29 cellular contexts compared by ENCODE assay signal in the genomic region with DNA sequence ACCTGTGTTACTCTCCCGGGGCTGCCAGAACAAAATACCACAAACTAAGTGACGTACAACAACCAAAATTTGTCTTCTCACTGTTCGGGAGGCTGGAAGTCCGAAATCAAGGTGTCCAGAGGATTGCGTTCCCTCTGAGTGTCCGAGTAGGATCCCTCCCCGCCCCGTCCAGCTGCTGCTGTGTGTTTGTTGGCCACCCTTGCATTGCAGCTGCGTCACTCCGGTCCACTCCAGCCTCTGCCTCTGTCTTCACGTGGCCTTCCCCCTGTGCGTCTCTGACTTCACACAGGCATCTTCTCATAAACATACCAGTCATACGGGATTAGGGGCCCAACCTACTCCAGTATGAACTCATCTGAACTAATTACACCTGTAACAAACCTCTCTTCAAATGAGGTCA.
DNase-seq lines count a peak whose midpoint lies in the region; ATAC-seq and TF ChIP-seq lines count a peak whose summit lies in the region.
"Had no signal": no experiment of that assay in that cellular context is flagged by ENCODE, and none has a peak within 500 bp of the region (broad histone marks: within the 10 kb centered on the region; RNA-seq: fewer than 3 reads in every experiment).

No MANE protein-coding gene starts in this region.

- peaks cover 2 to 26% (median 15%) of the 10 kb centered on the region in 5 donors for H3K27me3 Mint-ChIP-seq in naive thymus-derived CD8-positive, alpha-beta T cell

- no peaks in the 10 kb centered on the region for H3K9me3 ChIP-seq in psoas muscle
- peaks cover 4% of the 10 kb centered on the region for H3K9me3 ChIP-seq in aorta (ENCODE audit: control insufficient read depth, low read length)
- no peaks in the 10 kb centered on the region for H3K9me3 ChIP-seq in left lung
- H3K9me3 ChIP-seq: ascending aorta, Caco-2, prostate gland had no signal

- no peaks in the 10 kb centered on the region for H3K36me3 Mint-ChIP-seq in naive thymus-derived CD8-positive, alpha-beta T cell
- H3K36me3 Mint-ChIP-seq: activated naive CD4-positive, alpha-beta T cell treated with anti-CD3 and anti-CD28 coated beads, Interleukin-2, amount 50 U/mL, for 24 hours; neural progenitor cell; type B pancreatic cell had no signal

- ATAC-seq in left ventricle myocardium superior (peak; percentile 98), psoas muscle (peak in 1 of 4 donors; percentile 36), aorta (ENCODE audit: low FRiP score) (peak; percentile 74), left lung (no peak)
- ATAC-seq in naive thymus-derived CD8-positive, alpha-beta T cell: no peak
- ATAC-seq: K562 had no signal

- H3K27ac ChIP-seq in psoas muscle (no peak overlapping the region), aorta (ENCODE audit: low read depth in 1 of 2, low read length in 2 of 2) (no peak overlapping the region), left lung (no peak overlapping the region)
- H3K27ac ChIP-seq: ascending aorta, neural progenitor cell, prostate gland had no signal

- DNase-seq in fibroblast of mammary gland (ENCODE audit: low read depth) (peak; percentile 52), left ventricle myocardium superior (peak; percentile 83), psoas muscle (peak; percentile 31 to 70), aorta (peak; percentile 53 to 77), dedifferentiated amniotic fluid mesenchymal stem cell (ENCODE audit: extremely low spot score) (no peak), left lung (no peak)
- no peak for DNase-seq in naive thymus-derived CD8-positive, alpha-beta T cell
- DNase-seq: activated CD4-positive, alpha-beta T cell treated with anti-CD3 and anti-CD28 coated beads, Interleukin-2, amount 50 U/mL, for 48 hours; activated CD4-positive, CD25-positive, alpha-beta regulatory T cell; C1 segment of cervical spinal cord; Caco-2; DMS79; dorsolateral prefrontal cortex; GF-D8; HCEC 1CT; kidney; NCI-H1105; NCI-H2029 treated with DMSO at 0.1 percent for 48 hours; NCI-H82; small intestine; T-helper 1 cell had no signal

- H3K4me1 ChIP-seq in psoas muscle (no peaks in the 10 kb centered on the region), aorta (ENCODE audit: control insufficient read depth in 1 of 2, insufficient read depth in 2 of 2, low read length in 2 of 2) (no peaks in the 10 kb centered on the region), left lung (no peaks in the 10 kb centered on the region)
- H3K4me1 ChIP-seq: ascending aorta, Caco-2, neural progenitor cell, prostate gland had no signal

- no peaks in the 10 kb centered on the region for H3K4me1 Mint-ChIP-seq in naive thymus-derived CD8-positive, alpha-beta T cell
- H3K4me1 Mint-ChIP-seq: activated naive CD4-positive, alpha-beta T cell treated with anti-CD3 and anti-CD28 coated beads, Interleukin-2, amount 50 U/mL, for 24 hours; central memory CD8-positive, alpha-beta T cell; neural progenitor cell had no signal

- POLR2A ChIA-PET in naive thymus-derived CD8-positive, alpha-beta T cell (lab: Charles Lee): no interaction called here

- H3K4me3 ChIP-seq in fibroblast of mammary gland (ENCODE audit: control insufficient read depth, low read depth, low read length): no peak overlapping the region
- no peak overlapping the region for H3K4me3 ChIP-seq in psoas muscle
- H3K4me3 ChIP-seq in aorta (ENCODE audit: low read length in 2 of 2): no peak overlapping the region
- no peak overlapping the region for H3K4me3 ChIP-seq in left lung
- H3K4me3 ChIP-seq: ascending aorta, K562, lung, neural progenitor cell, prostate gland had no signal

- no peak for TF ChIP-seq CTCF in fibroblast of mammary gland (conservative IDR thresholded peaks at IDR 0.05; ENCODE audit: control insufficient read depth, insufficient read depth, low read depth, low read length)
- no peak for TF ChIP-seq CTCF in psoas muscle (IDR thresholded peaks at IDR 0.05)
- TF ChIP-seq CTCF in left lung (IDR thresholded peaks at IDR 0.05): no peak

- H3K4me3 Mint-ChIP-seq in naive thymus-derived CD8-positive, alpha-beta T cell: no peak overlapping the region
- H3K4me3 Mint-ChIP-seq: activated naive CD4-positive, alpha-beta T cell treated with anti-CD3 and anti-CD28 coated beads, Interleukin-2, amount 50 U/mL, for 24 hours; central memory CD8-positive, alpha-beta T cell; neural progenitor cell; type B pancreatic cell had no signal

- intact Hi-C loops in left ventricle myocardium superior (cut with micrococcal nuclease) (no loop called here), psoas muscle (cut with DNase I) (no loop called here), aorta (cut with DNase I) (no loop called here), left lung (cut with DNase I) (no loop called here)

- H3K36me3 ChIP-seq in psoas muscle (ENCODE audit: insufficient read depth in 1 of 2, low read depth in 1 of 2): no peaks in the 10 kb centered on the region
- no peaks in the 10 kb centered on the region for H3K36me3 ChIP-seq in aorta (ENCODE audit: control insufficient read depth in 1 of 2, insufficient read depth in 2 of 2, low read length in 1 of 2)
- H3K36me3 ChIP-seq in left lung: no peaks in the 10 kb centered on the region
- H3K36me3 ChIP-seq: ascending aorta, neural progenitor cell, prostate gland had no signal

- peaks cover 0 to 2% (median 0%) of the 10 kb centered on the region in 9 donors for H3K9me3 Mint-ChIP-seq in naive thymus-derived CD8-positive, alpha-beta T cell
- H3K9me3 Mint-ChIP-seq: activated naive CD4-positive, alpha-beta T cell treated with anti-CD3 and anti-CD28 coated beads, Interleukin-2, amount 50 U/mL, for 24 hours; neural progenitor cell had no signal

- H3K27ac Mint-ChIP-seq in naive thymus-derived CD8-positive, alpha-beta T cell: no peak overlapping the region
- H3K27ac Mint-ChIP-seq: activated naive CD4-positive, alpha-beta T cell treated with anti-CD3 and anti-CD28 coated beads, Interleukin-2, amount 50 U/mL, for 24 hours; neural progenitor cell; type B pancreatic cell had no signal

- WGBS in psoas muscle, 3 donors: 53 to 59% (median 56%) methylated on average over 13 of the region's 13 CpGs
- 79 to 82% methylated on average over 13 of the region's 13 CpGs for WGBS in aorta, 2 donors

- H3K27me3 ChIP-seq in psoas muscle (ENCODE audit: insufficient read depth in 3 of 3, low read length in 2 of 3) (no peaks in the 10 kb centered on the region), aorta (ENCODE audit: control insufficient read depth in 1 of 2, insufficient read depth in 2 of 2, low read length in 1 of 2) (no peaks in the 10 kb centered on the region), left lung (no peaks in the 10 kb centered on the region)
- H3K27me3 ChIP-seq: ascending aorta, dorsolateral prefrontal cortex, neural progenitor cell had no signal

Comparison
In these comparisons a context has a peak if more than half of its experiments do, and no peak if none do; other contexts are left out.
1. DNase-seq: peak in fibroblast of mammary gland (single experiment), left ventricle myocardium superior (single experiment), psoas muscle (2 of 2) and aorta (2 of 2); none in dedifferentiated amniotic fluid mesenchymal stem cell (single experiment), naive thymus-derived CD8-positive, alpha-beta T cell (0 of 10) and left lung (0 of 2).
2. ATAC-seq: peak in left ventricle myocardium superior (single experiment) and aorta (single experiment); none in naive thymus-derived CD8-positive, alpha-beta T cell (0 of 2) and left lung (single experiment).